ENCODE assay signal across 18 cellular contexts in genomic region chr11:126645206-126645605, GRCh38.
"Had no signal": no experiment of that assay in that cellular context is flagged by ENCODE, and none has a peak within 500 bp of the region (broad histone marks: within the 10 kb centered on the region; RNA-seq: fewer than 3 reads in every experiment).

No MANE protein-coding gene starts in this region.

- H3K4me3 ChIP-seq: cardiac muscle cell, heart right ventricle, psoas muscle, right lobe of liver, spleen, tibial artery had no signal

- H3K4me1 ChIP-seq: psoas muscle, right lobe of liver, spleen, tibial artery had no signal

- H3K27me3 ChIP-seq: cardiac muscle cell, right lobe of liver, tibial artery had no signal

- ATAC-seq: activated CD4-positive, alpha-beta T cell treated with anti-CD3 and anti-CD28 coated beads for 36 hours; activated T-cell treated with anti-CD3 and anti-CD28 coated beads, Interleukin-2, amount 50 U/mL, for 72 hours; heart right ventricle; left lobe of liver; natural killer cell; psoas muscle; right lobe of liver; stimulated activated memory B cell treated with anti-CD40 and anti-IgM and Interleukin-4, amounts not matched to agents 10 μg/mL and 1 μg/mL and 100 μg/mL, for 72 hours had no signal

- H3K27ac Mint-ChIP-seq: activated CD4-positive, alpha-beta memory T cell treated with anti-CD3 and anti-CD28 coated beads, Interleukin-2, amount 10 ng/mL, durations not matched to agents 7 days and 5 days; activated CD4-positive, alpha-beta T cell treated with anti-CD3 and anti-CD28 coated beads for 36 hours; activated naive CD8-positive, alpha-beta T cell treated with anti-CD3 and anti-CD28 coated beads for 36 hours; activated T-cell treated with anti-CD3 and anti-CD28 coated beads, Interleukin-2, amount 50 U/mL, for 72 hours; natural killer cell; stimulated activated memory B cell treated with anti-CD40 and anti-IgM and Interleukin-4, amounts not matched to agents 10 μg/mL and 1 μg/mL and 100 μg/mL, for 72 hours had no signal

- H3K4me3 Mint-ChIP-seq: activated CD4-positive, alpha-beta memory T cell treated with anti-CD3 and anti-CD28 coated beads, Interleukin-2, amount 10 ng/mL, durations not matched to agents 7 days and 5 days; activated CD4-positive, alpha-beta T cell treated with anti-CD3 and anti-CD28 coated beads for 36 hours; activated naive CD8-positive, alpha-beta T cell treated with anti-CD3 and anti-CD28 coated beads for 36 hours; activated T-cell treated with anti-CD3 and anti-CD28 coated beads, Interleukin-2, amount 50 U/mL, for 72 hours; natural killer cell; stimulated activated memory B cell treated with anti-CD40 and anti-IgM and Interleukin-4, amounts not matched to agents 10 μg/mL and 1 μg/mL and 100 μg/mL, for 72 hours had no signal

- H3K36me3 Mint-ChIP-seq: activated naive CD8-positive, alpha-beta T cell treated with anti-CD3 and anti-CD28 coated beads for 36 hours; natural killer cell; stimulated activated memory B cell treated with anti-CD40 and anti-IgM and Interleukin-4, amounts not matched to agents 10 μg/mL and 1 μg/mL and 100 μg/mL, for 72 hours had no signal

- H3K27me3 Mint-ChIP-seq: activated CD4-positive, alpha-beta memory T cell treated with anti-CD3 and anti-CD28 coated beads, Interleukin-2, amount 10 ng/mL, durations not matched to agents 7 days and 5 days; activated naive CD8-positive, alpha-beta T cell treated with anti-CD3 and anti-CD28 coated beads for 36 hours; stimulated activated memory B cell treated with anti-CD40 and anti-IgM and Interleukin-4, amounts not matched to agents 10 μg/mL and 1 μg/mL and 100 μg/mL, for 72 hours had no signal

- DNase-seq: activated CD4-positive, alpha-beta memory T cell treated with anti-CD3 and anti-CD28 coated beads, Interleukin-2, amount 10 ng/mL, durations not matched to agents 7 days and 5 days; activated CD4-positive, alpha-beta T cell treated with anti-CD3 and anti-CD28 coated beads for 36 hours; activated gamma-delta T cell treated with Interleukin-2 at 50 U/mL for 16 hours; activated naive CD8-positive, alpha-beta T cell treated with anti-CD3 and anti-CD28 coated beads for 36 hours; activated T-cell treated with anti-CD3 and anti-CD28 coated beads, Interleukin-2, amount 50 U/mL, for 72 hours; anterior cingulate cortex; heart right ventricle; mammary epithelial cell; natural killer cell; nucleus accumbens; psoas muscle; right lobe of liver; spleen; stimulated activated CD4-positive, alpha-beta T cell treated with anti-CD3 and anti-CD28 coated beads, Interleukin-1b, Interleukin-23, amount 100 ng/mL, for 48 hours; tibial artery had no signal

- H3K9me3 Mint-ChIP-seq: activated CD4-positive, alpha-beta memory T cell treated with anti-CD3 and anti-CD28 coated beads, Interleukin-2, amount 10 ng/mL, durations not matched to agents 7 days and 5 days; activated T-cell treated with anti-CD3 and anti-CD28 coated beads, Interleukin-2, amount 50 U/mL, for 72 hours; natural killer cell; stimulated activated memory B cell treated with anti-CD40 and anti-IgM and Interleukin-4, amounts not matched to agents 10 μg/mL and 1 μg/mL and 100 μg/mL, for 72 hours had no signal

- H3K27ac ChIP-seq: cardiac muscle cell, heart right ventricle, psoas muscle, right lobe of liver, spleen, tibial artery had no signal

- H3K36me3 ChIP-seq: cardiac muscle cell, heart right ventricle, right lobe of liver, spleen, tibial artery had no signal

- H3K4me1 Mint-ChIP-seq: activated CD4-positive, alpha-beta memory T cell treated with anti-CD3 and anti-CD28 coated beads, Interleukin-2, amount 10 ng/mL, durations not matched to agents 7 days and 5 days; activated CD4-positive, alpha-beta T cell treated with anti-CD3 and anti-CD28 coated beads for 36 hours; activated naive CD8-positive, alpha-beta T cell treated with anti-CD3 and anti-CD28 coated beads for 36 hours; natural killer cell; stimulated activated memory B cell treated with anti-CD40 and anti-IgM and Interleukin-4, amounts not matched to agents 10 μg/mL and 1 μg/mL and 100 μg/mL, for 72 hours had no signal

- H3K9me3 ChIP-seq: heart right ventricle, psoas muscle, right lobe of liver, spleen, tibial artery had no signal
